8 cellular contexts compared by ENCODE assay signal in the genomic region with DNA sequence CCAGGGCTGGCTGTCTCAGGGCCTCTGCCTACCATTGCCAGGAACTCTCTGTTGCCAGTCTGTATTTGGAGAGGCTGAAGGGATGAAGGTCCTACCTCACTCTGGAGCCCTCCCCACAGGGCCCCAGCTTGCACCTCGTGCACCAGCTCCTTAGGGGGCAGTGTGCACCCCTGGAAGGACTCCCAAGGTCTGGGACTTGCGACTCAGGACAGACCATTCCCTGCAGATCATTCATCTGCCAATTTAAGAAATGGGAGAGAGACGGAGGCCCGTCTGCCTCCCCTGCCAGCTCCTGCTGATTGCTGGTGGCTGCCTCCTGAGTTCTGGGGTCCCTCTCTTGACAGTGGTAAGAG. TPM values are rescaled to one million over a fixed set of nuclear protein-coding genes. Genes with fewer than 3 reads are reported as not detected.
DNase-seq lines count a peak whose midpoint lies in the region; ATAC-seq, FAIRE-seq and TF ChIP-seq lines count a peak whose summit lies in the region.

No MANE protein-coding gene starts in this region.

- H3K4me2 ChIP-seq in Loucy (ENCODE audit: low read depth, low read length, poor library complexity, severe bottlenecking), result peak overlapping the region; percentile 29

- ATAC-seq in gastroesophageal sphincter, result peak; percentile 80
- peak; percentile 73 to 85 (median 82) for ATAC-seq in pancreas

- no peaks in the 10 kb centered on the region for H3K9me3 Mint-ChIP-seq in activated T-helper 1 cell treated with anti-CD3 and anti-CD28 coated beads, Interleukin-12 subunit alpha, Interleukin-12 subunit beta, Interleukin-2, Interleukin-4 antibody, amounts not matched to agents 30 ng/mL and 10 ng/mL and 1 ng/mL, durations not matched to agents 14 hours and 24 hours and 36 hours
- peaks cover 2% of the 10 kb centered on the region for H3K9me3 Mint-ChIP-seq in glutamatergic neuron (ENCODE audit: unreplicated experiment)

- H3K79me2 ChIP-seq in Loucy (ENCODE audit: insufficient read depth, low read length), result peaks cover 15% of the 10 kb centered on the region

- no peaks in the 10 kb centered on the region for H4K20me1 ChIP-seq in Loucy (ENCODE audit: insufficient read depth, low read length, poor library complexity, severe bottlenecking)

- peaks cover 22% of the 10 kb centered on the region for H3K4me1 Mint-ChIP-seq in activated T-helper 1 cell treated with anti-CD3 and anti-CD28 coated beads, Interleukin-12 subunit alpha, Interleukin-12 subunit beta, Interleukin-2, Interleukin-4 antibody, amounts not matched to agents 30 ng/mL and 10 ng/mL and 1 ng/mL, durations not matched to agents 14 hours and 24 hours and 36 hours (ENCODE audit: low read depth)
- H3K4me1 Mint-ChIP-seq in glutamatergic neuron (ENCODE audit: low read depth, unreplicated experiment), result peaks cover 4% of the 10 kb centered on the region

- FAIRE-seq in pancreas (lab: Jason Lieb, UNC), result no peak

- H3K4me3 ChIP-seq in Loucy (ENCODE audit: low read length, poor library complexity, severe bottlenecking) (no peak overlapping the region), gastroesophageal sphincter (peak overlapping the region in 1 of 2 donors; percentile 37), pancreas (peak overlapping the region in 1 of 4 donors; percentile 20)

- peaks cover 3% of the 10 kb centered on the region for H3K36me3 Mint-ChIP-seq in activated T-helper 1 cell treated with anti-CD3 and anti-CD28 coated beads, Interleukin-12 subunit alpha, Interleukin-12 subunit beta, Interleukin-2, Interleukin-4 antibody, amounts not matched to agents 30 ng/mL and 10 ng/mL and 1 ng/mL, durations not matched to agents 14 hours and 24 hours and 36 hours (ENCODE audit: low read depth)
- H3K36me3 Mint-ChIP-seq in glutamatergic neuron (ENCODE audit: unreplicated experiment), result no peaks in the 10 kb centered on the region

- no peaks in the 10 kb centered on the region for H3F3A ChIP-seq in Loucy (ENCODE audit: low read depth)

- H3K9ac ChIP-seq in Loucy (ENCODE audit: low read depth, low read length, poor library complexity, severe bottlenecking), result peak overlapping the region; percentile 7

- H3K27ac ChIP-seq in gastroesophageal sphincter (peak overlapping the region; percentile 95 to 98 (median 96)), pancreas (peak overlapping the region; percentile 78 to 93 (median 88))

- H3K9me3 ChIP-seq in Loucy (ENCODE audit: insufficient read depth, low read depth, low read length) (no peaks in the 10 kb centered on the region), gastroesophageal sphincter (no peaks in the 10 kb centered on the region), pancreas (no peaks in the 10 kb centered on the region)

- H3K4me1 ChIP-seq in Loucy (ENCODE audit: insufficient read depth, low read length, poor library complexity, severe bottlenecking) (peaks cover 9% of the 10 kb centered on the region), gastroesophageal sphincter (peaks cover 0 to 59% (median 34%) of the 10 kb centered on the region in 3 donors), pancreas (peaks cover 15 to 31% (median 24%) of the 10 kb centered on the region in 3 donors)

- peak overlapping the region; percentile 76 for H3K4me3 Mint-ChIP-seq in activated T-helper 1 cell treated with anti-CD3 and anti-CD28 coated beads, Interleukin-12 subunit alpha, Interleukin-12 subunit beta, Interleukin-2, Interleukin-4 antibody, amounts not matched to agents 30 ng/mL and 10 ng/mL and 1 ng/mL, durations not matched to agents 14 hours and 24 hours and 36 hours
- H3K4me3 Mint-ChIP-seq in glutamatergic neuron (ENCODE audit: unreplicated experiment), result no peak overlapping the region

- H3K27me3 ChIP-seq in Loucy (ENCODE audit: insufficient read depth, low read length, poor library complexity, severe bottlenecking), result no peaks in the 10 kb centered on the region
- no peaks in the 10 kb centered on the region for H3K27me3 ChIP-seq in gastroesophageal sphincter
- H3K27me3 ChIP-seq in pancreas, result no peaks in the 10 kb centered on the region

- H2AFZ ChIP-seq in Loucy (ENCODE audit: low read length), result no peak overlapping the region

- H3K36me3 ChIP-seq in Loucy (ENCODE audit: insufficient read depth, low read length) (no peaks in the 10 kb centered on the region), gastroesophageal sphincter (no peaks in the 10 kb centered on the region), pancreas (no peaks in the 10 kb centered on the region)

- TF ChIP-seq CTCF in Loucy (conservative IDR thresholded peaks at IDR 0.05; ENCODE audit: low read length) (peak; percentile 74), gastroesophageal sphincter (IDR thresholded peaks at IDR 0.05) (peak in 3 of 4 experiments; percentile 72 to 83 (median 74)), pancreas (IDR thresholded peaks at IDR 0.05) (peak; percentile 29 to 55 (median 46)), glutamatergic neuron (IDR thresholded peaks at IDR 0.05; ENCODE audit: partially characterized antibody, unreplicated experiment) (no peak)

- peak in 1 of 2 donors; percentile 20 for TF ChIP-seq POLR2A in gastroesophageal sphincter (IDR thresholded peaks at IDR 0.05)

- H3K27me3 Mint-ChIP-seq in activated T-helper 1 cell treated with anti-CD3 and anti-CD28 coated beads, Interleukin-12 subunit alpha, Interleukin-12 subunit beta, Interleukin-2, Interleukin-4 antibody, amounts not matched to agents 30 ng/mL and 10 ng/mL and 1 ng/mL, durations not matched to agents 14 hours and 24 hours and 36 hours (ENCODE audit: insufficient read depth), result no peaks in the 10 kb centered on the region
- H3K27me3 Mint-ChIP-seq in glutamatergic neuron (ENCODE audit: unreplicated experiment), result peaks cover 1% of the 10 kb centered on the region

- peak; percentile 38 to 39 for DNase-seq in NOMO-1 (lab: John Stamatoyannopoulos, UW; ENCODE audit: unreplicated experiment in 2 of 2)
- no peak for DNase-seq in NOMO-1 treated with dmso at 0.1 percent for 144 hours (lab: John Stamatoyannopoulos, UW; ENCODE audit: unreplicated experiment)
- DNase-seq in activated T-helper 1 cell treated with anti-CD3 and anti-CD28 coated beads, Interleukin-12 subunit alpha, Interleukin-12 subunit beta, Interleukin-2, Interleukin-4 antibody, amounts not matched to agents 30 ng/mL and 10 ng/mL and 1 ng/mL, durations not matched to agents 14 hours and 24 hours and 36 hours (ENCODE audit: low spot score), result no peak
- DNase-seq in pancreas, result peak; percentile 76 to 87 (median 81)
- DNase-seq in glutamatergic neuron, result no peak
- DNase-seq in NK-92 treated with Interleukin-12 subunit alpha and Interleukin-12 subunit beta, amount 100 ng/mL, for 24 hours (lab: John Stamatoyannopoulos, UW), result no peak

- peak overlapping the region; percentile 99 for H3K27ac Mint-ChIP-seq in activated T-helper 1 cell treated with anti-CD3 and anti-CD28 coated beads, Interleukin-12 subunit alpha, Interleukin-12 subunit beta, Interleukin-2, Interleukin-4 antibody, amounts not matched to agents 30 ng/mL and 10 ng/mL and 1 ng/mL, durations not matched to agents 14 hours and 24 hours and 36 hours
- no peak overlapping the region for H3K27ac Mint-ChIP-seq in glutamatergic neuron (ENCODE audit: unreplicated experiment)

- no CpG with 5 or more reads among the region's 4 CpGs for WGBS in gastroesophageal sphincter (ENCODE audit: low coverage in 1 of 2), 2 donors
- 6% methylated on average over 4 of the region's 4 CpGs for WGBS in pancreas, 2 donors

- no peaks in the 10 kb centered on the region for H3K9me2 ChIP-seq in Loucy (replicated peaks; ENCODE audit: low read depth, low read length)

- no peak for TF ChIP-seq EP300 in gastroesophageal sphincter (IDR thresholded peaks at IDR 0.05)

- intact Hi-C loops in activated T-helper 1 cell treated with anti-CD3 and anti-CD28 coated beads, Interleukin-12 subunit alpha, Interleukin-12 subunit beta, Interleukin-2, Interleukin-4 antibody, amounts not matched to agents 30 ng/mL and 10 ng/mL and 1 ng/mL, durations not matched to agents 14 hours and 24 hours and 36 hours (cut with micrococcal nuclease), result no loop called here
- intact Hi-C loops in pancreas (cut with DNase I), result loop anchor here in 1 of 3 donors (5.0 kb wide), 1 partner anchor 36 kb away; no protein-coding TSS in a partner anchor

RNA-seq across cellular contexts. Expression of gene MALAT1, which starts 27.5 kb away (rescaled TPM):
- total RNA-seq in activated T-helper 1 cell treated with anti-CD3 and anti-CD28 coated beads, Interleukin-12 subunit alpha, Interleukin-12 subunit beta, Interleukin-2, Interleukin-4 antibody, amounts not matched to agents 30 ng/mL and 10 ng/mL and 1 ng/mL, durations not matched to agents 14 hours and 24 hours and 36 hours, result 5,323 and 5,421 TPM in 2 replicates
- over 10,000 TPM in 2 of 4 donors, 1,000 to 10,000 TPM in 2; 2,194 to 20,520 (median 8,164) TPM for total RNA-seq in gastroesophageal sphincter
- total RNA-seq in pancreas, result 1,000 to 10,000 TPM; 2,360 to 5,615 (median 3,481) TPM
- 1,000 to 10,000 TPM in 1 of 2 donors, 100 to 1,000 TPM in 1; 251 to 2,313 TPM for polyA plus RNA-seq in pancreas
- 18,218 TPM for total RNA-seq in glutamatergic neuron (ENCODE audit: unreplicated experiment)

RNA-seq across cellular contexts. Expression of gene NEAT1, which starts 48.8 kb away (rescaled TPM):
- total RNA-seq in activated T-helper 1 cell treated with anti-CD3 and anti-CD28 coated beads, Interleukin-12 subunit alpha, Interleukin-12 subunit beta, Interleukin-2, Interleukin-4 antibody, amounts not matched to agents 30 ng/mL and 10 ng/mL and 1 ng/mL, durations not matched to agents 14 hours and 24 hours and 36 hours, result 507 and 517 TPM in 2 replicates
- total RNA-seq in gastroesophageal sphincter, result 100 to 1,000 TPM in 2 of 4 donors, 10 to 100 TPM in 2; 21.0 to 341 (median 183) TPM
- total RNA-seq in pancreas, result 1,000 to 10,000 TPM in 1 of 6 donors, 100 to 1,000 TPM in 5; 295 to 1,475 (median 528) TPM
- 1,000 to 10,000 TPM; 1,390 to 2,770 TPM for polyA plus RNA-seq in pancreas
- total RNA-seq in glutamatergic neuron (ENCODE audit: unreplicated experiment), result 107 TPM

RNA-seq across cellular contexts. Expression of gene SCYL1, which starts 53.5 kb away (rescaled TPM):
- 103 and 109 TPM in 2 replicates for total RNA-seq in activated T-helper 1 cell treated with anti-CD3 and anti-CD28 coated beads, Interleukin-12 subunit alpha, Interleukin-12 subunit beta, Interleukin-2, Interleukin-4 antibody, amounts not matched to agents 30 ng/mL and 10 ng/mL and 1 ng/mL, durations not matched to agents 14 hours and 24 hours and 36 hours
- total RNA-seq in gastroesophageal sphincter (10 to 100 TPM; 70.6 to 97.6 (median 89.2) TPM), pancreas (10 to 100 TPM; 40.1 to 49.4 (median 41.2) TPM), glutamatergic neuron (ENCODE audit: unreplicated experiment) (80.0 TPM)
- polyA plus RNA-seq in pancreas, result 10 to 100 TPM; 68.9 to 83.9 TPM

Comparison
In these comparisons a context has a peak if more than half of its experiments do, and no peak if none do; other contexts are left out.
1. DNase-seq: peak in NOMO-1 (2 of 2) and pancreas (6 of 6); none in NOMO-1 treated with dmso at 0.1 percent for 144 hours (single experiment), activated T-helper 1 cell treated with anti-CD3 and anti-CD28 coated beads, Interleukin-12 subunit alpha, Interleukin-12 subunit beta, Interleukin-2, Interleukin-4 antibody, amounts not matched to agents 30 ng/mL and 10 ng/mL and 1 ng/mL, durations not matched to agents 14 hours and 24 hours and 36 hours (single experiment), glutamatergic neuron (single experiment) and NK-92 treated with Interleukin-12 subunit alpha and Interleukin-12 subunit beta, amount 100 ng/mL, for 24 hours (single experiment).